ENCODE assay signal across 1 cellular context in the genomic region with DNA sequence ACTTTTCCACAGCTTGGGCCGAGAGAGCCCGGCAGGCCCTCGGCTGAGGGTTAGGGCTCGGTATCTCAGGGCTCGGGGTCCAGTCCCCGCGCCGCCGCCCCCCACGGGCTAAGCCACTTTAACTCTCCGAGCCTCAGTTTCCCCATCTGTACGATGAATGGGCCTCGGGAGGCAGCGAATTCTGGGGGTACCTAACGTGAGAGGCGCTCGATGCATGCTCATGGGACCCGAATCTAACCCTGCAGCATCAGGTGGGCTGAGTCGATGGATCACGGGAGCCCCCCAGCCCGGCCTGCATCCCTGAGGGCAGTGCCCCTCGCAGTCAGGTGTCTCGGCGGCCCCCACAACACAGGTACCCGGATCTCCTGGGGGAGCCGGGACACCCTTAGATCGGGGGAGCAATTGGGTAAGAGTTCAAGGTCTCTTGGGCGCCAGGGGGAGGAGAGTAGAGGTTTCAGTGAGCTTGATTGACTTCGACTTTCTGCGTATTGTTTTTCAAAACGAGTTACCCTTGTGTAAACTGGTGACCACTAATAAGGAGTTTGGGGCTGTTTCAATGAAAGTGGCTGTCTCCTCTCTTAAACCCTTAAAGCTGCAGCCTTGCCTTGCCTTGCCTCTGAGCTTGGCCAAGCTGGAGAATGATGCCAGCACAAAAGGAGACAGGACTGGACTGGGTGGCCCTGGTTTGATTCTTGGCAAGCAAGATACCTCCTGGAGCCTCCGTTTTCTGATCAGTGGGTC.
TF ChIP-seq lines count a peak whose summit lies in the region.

No MANE protein-coding gene starts in this region.

TF ChIP-seq in HepG2, 621 proteins besides CTCF, POLR2A, EP300 and RAD21 (continued from another document and continues in another):
- TF ChIP-seq, protein P1, sequence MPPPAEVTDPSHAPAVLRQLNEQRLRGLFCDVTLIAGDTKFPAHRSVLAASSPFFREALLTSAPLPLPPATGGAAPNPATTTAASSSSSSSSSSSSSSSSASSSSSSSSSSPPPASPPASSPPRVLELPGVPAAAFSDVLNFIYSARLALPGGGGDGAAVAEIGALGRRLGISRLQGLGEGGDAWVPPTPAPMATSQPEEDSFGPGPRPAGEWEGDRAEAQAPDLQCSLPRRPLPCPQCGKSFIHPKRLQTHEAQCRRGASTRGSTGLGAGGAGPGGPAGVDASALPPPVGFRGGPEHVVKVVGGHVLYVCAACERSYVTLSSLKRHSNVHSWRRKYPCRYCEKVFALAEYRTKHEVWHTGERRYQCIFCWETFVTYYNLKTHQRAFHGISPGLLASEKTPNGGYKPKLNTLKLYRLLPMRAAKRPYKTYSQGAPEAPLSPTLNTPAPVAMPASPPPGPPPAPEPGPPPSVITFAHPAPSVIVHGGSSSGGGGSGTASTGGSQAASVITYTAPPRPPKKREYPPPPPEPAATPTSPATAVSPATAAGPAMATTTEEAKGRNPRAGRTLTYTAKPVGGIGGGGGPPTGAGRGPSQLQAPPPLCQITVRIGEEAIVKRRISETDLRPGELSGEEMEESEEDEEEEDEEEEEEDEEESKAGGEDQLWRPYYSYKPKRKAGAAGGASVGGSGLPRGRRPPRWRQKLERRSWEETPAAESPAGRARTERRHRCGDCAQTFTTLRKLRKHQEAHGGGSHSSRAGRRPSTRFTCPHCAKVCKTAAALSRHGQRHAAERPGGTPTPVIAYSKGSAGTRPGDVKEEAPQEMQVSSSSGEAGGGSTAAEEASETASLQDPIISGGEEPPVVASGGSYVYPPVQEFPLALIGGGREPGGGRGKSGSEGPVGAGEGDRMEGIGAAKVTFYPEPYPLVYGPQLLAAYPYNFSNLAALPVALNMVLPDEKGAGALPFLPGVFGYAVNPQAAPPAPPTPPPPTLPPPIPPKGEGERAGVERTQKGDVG (CRISPR knock-in tag; IDR thresholded peaks at IDR 0.05; ENCODE audit: borderline replicate concordance): no peak
- TF ChIP-seq, protein P2, sequence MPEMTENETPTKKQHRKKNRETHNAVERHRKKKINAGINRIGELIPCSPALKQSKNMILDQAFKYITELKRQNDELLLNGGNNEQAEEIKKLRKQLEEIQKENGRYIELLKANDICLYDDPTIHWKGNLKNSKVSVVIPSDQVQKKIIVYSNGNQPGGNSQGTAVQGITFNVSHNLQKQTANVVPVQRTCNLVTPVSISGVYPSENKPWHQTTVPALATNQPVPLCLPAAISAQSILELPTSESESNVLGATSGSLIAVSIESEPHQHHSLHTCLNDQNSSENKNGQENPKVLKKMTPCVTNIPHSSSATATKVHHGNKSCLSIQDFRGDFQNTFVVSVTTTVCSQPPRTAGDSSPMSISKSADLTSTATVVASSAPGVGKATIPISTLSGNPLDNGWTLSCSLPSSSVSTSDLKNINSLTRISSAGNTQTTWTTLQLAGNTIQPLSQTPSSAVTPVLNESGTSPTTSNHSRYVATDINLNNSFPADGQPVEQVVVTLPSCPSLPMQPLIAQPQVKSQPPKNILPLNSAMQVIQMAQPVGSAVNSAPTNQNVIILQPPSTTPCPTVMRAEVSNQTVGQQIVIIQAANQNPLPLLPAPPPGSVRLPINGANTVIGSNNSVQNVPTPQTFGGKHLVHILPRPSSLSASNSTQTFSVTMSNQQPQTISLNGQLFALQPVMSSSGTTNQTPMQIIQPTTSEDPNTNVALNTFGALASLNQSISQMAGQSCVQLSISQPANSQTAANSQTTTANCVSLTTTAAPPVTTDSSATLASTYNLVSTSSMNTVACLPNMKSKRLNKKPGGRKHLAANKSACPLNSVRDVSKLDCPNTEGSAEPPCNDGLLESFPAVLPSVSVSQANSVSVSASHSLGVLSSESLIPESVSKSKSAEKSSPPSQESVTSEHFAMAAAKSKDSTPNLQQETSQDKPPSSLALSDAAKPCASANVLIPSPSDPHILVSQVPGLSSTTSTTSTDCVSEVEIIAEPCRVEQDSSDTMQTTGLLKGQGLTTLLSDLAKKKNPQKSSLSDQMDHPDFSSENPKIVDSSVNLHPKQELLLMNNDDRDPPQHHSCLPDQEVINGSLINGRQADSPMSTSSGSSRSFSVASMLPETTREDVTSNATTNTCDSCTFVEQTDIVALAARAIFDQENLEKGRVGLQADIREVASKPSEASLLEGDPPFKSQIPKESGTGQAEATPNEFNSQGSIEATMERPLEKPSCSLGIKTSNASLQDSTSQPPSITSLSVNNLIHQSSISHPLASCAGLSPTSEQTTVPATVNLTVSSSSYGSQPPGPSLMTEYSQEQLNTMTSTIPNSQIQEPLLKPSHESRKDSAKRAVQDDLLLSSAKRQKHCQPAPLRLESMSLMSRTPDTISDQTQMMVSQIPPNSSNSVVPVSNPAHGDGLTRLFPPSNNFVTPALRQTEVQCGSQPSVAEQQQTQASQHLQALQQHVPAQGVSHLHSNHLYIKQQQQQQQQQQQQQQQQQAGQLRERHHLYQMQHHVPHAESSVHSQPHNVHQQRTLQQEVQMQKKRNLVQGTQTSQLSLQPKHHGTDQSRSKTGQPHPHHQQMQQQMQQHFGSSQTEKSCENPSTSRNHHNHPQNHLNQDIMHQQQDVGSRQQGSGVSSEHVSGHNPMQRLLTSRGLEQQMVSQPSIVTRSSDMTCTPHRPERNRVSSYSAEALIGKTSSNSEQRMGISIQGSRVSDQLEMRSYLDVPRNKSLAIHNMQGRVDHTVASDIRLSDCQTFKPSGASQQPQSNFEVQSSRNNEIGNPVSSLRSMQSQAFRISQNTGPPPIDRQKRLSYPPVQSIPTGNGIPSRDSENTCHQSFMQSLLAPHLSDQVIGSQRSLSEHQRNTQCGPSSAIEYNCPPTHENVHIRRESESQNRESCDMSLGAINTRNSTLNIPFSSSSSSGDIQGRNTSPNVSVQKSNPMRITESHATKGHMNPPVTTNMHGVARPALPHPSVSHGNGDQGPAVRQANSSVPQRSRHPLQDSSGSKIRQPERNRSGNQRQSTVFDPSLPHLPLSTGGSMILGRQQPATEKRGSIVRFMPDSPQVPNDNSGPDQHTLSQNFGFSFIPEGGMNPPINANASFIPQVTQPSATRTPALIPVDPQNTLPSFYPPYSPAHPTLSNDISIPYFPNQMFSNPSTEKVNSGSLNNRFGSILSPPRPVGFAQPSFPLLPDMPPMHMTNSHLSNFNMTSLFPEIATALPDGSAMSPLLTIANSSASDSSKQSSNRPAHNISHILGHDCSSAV (CRISPR knock-in tag; IDR thresholded peaks at IDR 0.05; ENCODE audit: borderline replicate concordance): no peak
- TF ChIP-seq, protein P3, sequence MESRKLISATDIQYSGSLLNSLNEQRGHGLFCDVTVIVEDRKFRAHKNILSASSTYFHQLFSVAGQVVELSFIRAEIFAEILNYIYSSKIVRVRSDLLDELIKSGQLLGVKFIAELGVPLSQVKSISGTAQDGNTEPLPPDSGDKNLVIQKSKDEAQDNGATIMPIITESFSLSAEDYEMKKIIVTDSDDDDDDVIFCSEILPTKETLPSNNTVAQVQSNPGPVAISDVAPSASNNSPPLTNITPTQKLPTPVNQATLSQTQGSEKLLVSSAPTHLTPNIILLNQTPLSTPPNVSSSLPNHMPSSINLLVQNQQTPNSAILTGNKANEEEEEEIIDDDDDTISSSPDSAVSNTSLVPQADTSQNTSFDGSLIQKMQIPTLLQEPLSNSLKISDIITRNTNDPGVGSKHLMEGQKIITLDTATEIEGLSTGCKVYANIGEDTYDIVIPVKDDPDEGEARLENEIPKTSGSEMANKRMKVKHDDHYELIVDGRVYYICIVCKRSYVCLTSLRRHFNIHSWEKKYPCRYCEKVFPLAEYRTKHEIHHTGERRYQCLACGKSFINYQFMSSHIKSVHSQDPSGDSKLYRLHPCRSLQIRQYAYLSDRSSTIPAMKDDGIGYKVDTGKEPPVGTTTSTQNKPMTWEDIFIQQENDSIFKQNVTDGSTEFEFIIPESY (CRISPR knock-in tag; IDR thresholded peaks at IDR 0.05): no peak
- TF ChIP-seq ZNF44 (CRISPR knock-in tag; IDR thresholded peaks at IDR 0.05): no peak
- no peak for TF ChIP-seq HOXD1 (CRISPR knock-in tag; IDR thresholded peaks at IDR 0.05)
- TF ChIP-seq ZSCAN21 (CRISPR knock-in tag; IDR thresholded peaks at IDR 0.05; ENCODE audit: borderline replicate concordance): no peak
- no peak for TF ChIP-seq SKI (IDR thresholded peaks at IDR 0.05; ENCODE audit: partially characterized antibody)
- no peak for TF ChIP-seq CHD2 (IDR thresholded peaks at IDR 0.05; ENCODE audit: low read depth, low read length)
- TF ChIP-seq ZNF274 (CRISPR knock-in tag; IDR thresholded peaks at IDR 0.05): no peak
- TF ChIP-seq MAF1 (CRISPR knock-in tag; IDR thresholded peaks at IDR 0.05; ENCODE audit: borderline replicate concordance): no peak
- no peak for TF ChIP-seq SALL2 (CRISPR knock-in tag; IDR thresholded peaks at IDR 0.05)
- TF ChIP-seq RXRA (CRISPR knock-in tag; IDR thresholded peaks at IDR 0.05): peak; percentile 65; the same call in 1 of the 2 replicates
- TF ChIP-seq SOX6 (IDR thresholded peaks at IDR 0.05): no peak
- TF ChIP-seq SOX6 (CRISPR knock-in tag; IDR thresholded peaks at IDR 0.05): no peak; the same call in none of the 2 replicates
- no peak for TF ChIP-seq MIER2 (CRISPR knock-in tag; IDR thresholded peaks at IDR 0.05)
- no peak for TF ChIP-seq ZNF564 (CRISPR knock-in tag; IDR thresholded peaks at IDR 0.05)
- no peak for TF ChIP-seq ZNF337 (CRISPR knock-in tag; IDR thresholded peaks at IDR 0.05; ENCODE audit: borderline replicate concordance, low read depth)
- TF ChIP-seq, protein P4, sequence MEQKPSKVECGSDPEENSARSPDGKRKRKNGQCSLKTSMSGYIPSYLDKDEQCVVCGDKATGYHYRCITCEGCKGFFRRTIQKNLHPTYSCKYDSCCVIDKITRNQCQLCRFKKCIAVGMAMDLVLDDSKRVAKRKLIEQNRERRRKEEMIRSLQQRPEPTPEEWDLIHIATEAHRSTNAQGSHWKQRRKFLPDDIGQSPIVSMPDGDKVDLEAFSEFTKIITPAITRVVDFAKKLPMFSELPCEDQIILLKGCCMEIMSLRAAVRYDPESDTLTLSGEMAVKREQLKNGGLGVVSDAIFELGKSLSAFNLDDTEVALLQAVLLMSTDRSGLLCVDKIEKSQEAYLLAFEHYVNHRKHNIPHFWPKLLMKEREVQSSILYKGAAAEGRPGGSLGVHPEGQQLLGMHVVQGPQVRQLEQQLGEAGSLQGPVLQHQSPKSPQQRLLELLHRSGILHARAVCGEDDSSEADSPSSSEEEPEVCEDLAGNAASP (CRISPR knock-in tag; IDR thresholded peaks at IDR 0.05; ENCODE audit: borderline replicate concordance): no peak
- TF ChIP-seq, protein P5, sequence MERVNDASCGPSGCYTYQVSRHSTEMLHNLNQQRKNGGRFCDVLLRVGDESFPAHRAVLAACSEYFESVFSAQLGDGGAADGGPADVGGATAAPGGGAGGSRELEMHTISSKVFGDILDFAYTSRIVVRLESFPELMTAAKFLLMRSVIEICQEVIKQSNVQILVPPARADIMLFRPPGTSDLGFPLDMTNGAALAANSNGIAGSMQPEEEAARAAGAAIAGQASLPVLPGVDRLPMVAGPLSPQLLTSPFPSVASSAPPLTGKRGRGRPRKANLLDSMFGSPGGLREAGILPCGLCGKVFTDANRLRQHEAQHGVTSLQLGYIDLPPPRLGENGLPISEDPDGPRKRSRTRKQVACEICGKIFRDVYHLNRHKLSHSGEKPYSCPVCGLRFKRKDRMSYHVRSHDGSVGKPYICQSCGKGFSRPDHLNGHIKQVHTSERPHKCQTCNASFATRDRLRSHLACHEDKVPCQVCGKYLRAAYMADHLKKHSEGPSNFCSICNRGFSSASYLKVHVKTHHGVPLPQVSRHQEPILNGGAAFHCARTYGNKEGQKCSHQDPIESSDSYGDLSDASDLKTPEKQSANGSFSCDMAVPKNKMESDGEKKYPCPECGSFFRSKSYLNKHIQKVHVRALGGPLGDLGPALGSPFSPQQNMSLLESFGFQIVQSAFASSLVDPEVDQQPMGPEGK (CRISPR knock-in tag; IDR thresholded peaks at IDR 0.05): peak; percentile 93
- no peak for TF ChIP-seq SRSF1 (optimal IDR thresholded peaks at IDR 0.05; ENCODE audit: low read depth, low read length)
- TF ChIP-seq MTA1 (CRISPR knock-in tag; IDR thresholded peaks at IDR 0.05; ENCODE audit: borderline replicate concordance): no peak
- TF ChIP-seq JUN (CRISPR knock-in tag; IDR thresholded peaks at IDR 0.05): no peak
- TF ChIP-seq, protein P6, sequence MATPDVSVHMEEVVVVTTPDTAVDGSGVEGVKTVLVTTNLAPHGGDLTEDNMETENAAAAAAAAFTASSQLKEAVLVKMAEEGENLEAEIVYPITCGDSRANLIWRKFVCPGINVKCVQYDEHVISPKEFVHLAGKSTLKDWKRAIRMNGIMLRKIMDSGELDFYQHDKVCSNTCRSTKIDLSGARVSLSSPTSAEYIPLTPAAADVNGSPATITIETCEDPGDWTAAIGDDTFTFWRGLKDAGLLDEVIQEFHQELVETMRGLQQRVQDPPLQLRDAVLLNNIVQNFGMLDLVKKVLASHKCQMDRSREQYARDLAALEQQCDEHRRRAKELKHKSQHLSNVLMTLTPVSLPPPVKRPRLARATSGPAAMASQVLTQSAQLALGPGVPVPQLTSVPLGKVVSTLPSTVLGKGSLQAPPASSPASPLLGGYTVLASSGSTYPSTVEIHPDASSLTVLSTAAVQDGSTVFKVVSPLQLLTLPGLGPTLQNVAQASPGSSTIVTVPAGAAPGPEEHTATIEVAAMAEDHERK (CRISPR knock-in tag; IDR thresholded peaks at IDR 0.05; ENCODE audit: low read depth): no peak
- no peak for TF ChIP-seq ARHGAP35 (CRISPR knock-in tag; IDR thresholded peaks at IDR 0.05; ENCODE audit: borderline replicate concordance)
- TF ChIP-seq, protein P7, sequence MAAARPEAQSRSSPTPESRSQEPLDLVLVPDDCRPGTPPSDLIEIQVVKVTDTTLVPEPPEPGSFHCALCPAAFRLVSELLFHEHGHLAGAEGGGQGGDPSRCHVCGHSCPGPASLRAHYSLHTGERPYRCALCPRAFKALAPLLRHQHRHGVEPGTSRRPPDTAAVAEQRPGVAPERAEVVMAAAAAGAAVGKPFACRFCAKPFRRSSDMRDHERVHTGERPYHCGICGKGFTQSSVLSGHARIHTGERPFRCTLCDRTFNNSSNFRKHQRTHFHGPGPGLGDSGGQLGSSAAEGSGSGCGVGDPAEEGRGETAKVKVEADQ (CRISPR knock-in tag; IDR thresholded peaks at IDR 0.05; ENCODE audit: borderline replicate concordance): no peak
- TF ChIP-seq, protein P8, sequence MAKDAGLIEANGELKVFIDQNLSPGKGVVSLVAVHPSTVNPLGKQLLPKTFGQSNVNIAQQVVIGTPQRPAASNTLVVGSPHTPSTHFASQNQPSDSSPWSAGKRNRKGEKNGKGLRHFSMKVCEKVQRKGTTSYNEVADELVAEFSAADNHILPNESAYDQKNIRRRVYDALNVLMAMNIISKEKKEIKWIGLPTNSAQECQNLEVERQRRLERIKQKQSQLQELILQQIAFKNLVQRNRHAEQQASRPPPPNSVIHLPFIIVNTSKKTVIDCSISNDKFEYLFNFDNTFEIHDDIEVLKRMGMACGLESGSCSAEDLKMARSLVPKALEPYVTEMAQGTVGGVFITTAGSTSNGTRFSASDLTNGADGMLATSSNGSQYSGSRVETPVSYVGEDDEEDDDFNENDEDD (CRISPR knock-in tag; IDR thresholded peaks at IDR 0.05; ENCODE audit: borderline replicate concordance): no peak
- TF ChIP-seq SIX1 (CRISPR knock-in tag; IDR thresholded peaks at IDR 0.05; ENCODE audit: borderline replicate concordance): no peak
- TF ChIP-seq MLLT10 (CRISPR knock-in tag; IDR thresholded peaks at IDR 0.05): no peak
- peak; percentile 32; the same call in 1 of the 2 replicates for TF ChIP-seq SP4 (CRISPR knock-in tag; IDR thresholded peaks at IDR 0.05)
- no peak for TF ChIP-seq ZSCAN30 (CRISPR knock-in tag; IDR thresholded peaks at IDR 0.05)
- TF ChIP-seq ZNF253 (CRISPR knock-in tag; IDR thresholded peaks at IDR 0.05; ENCODE audit: borderline replicate concordance): no peak
- TF ChIP-seq RXRB (CRISPR knock-in tag; IDR thresholded peaks at IDR 0.05; ENCODE audit: borderline replicate concordance): peak; percentile 86
- TF ChIP-seq ZEB1 (IDR thresholded peaks at IDR 0.05; ENCODE audit: insufficient replicate concordance, low read depth): no peak
- peak; percentile 19 for TF ChIP-seq ASH2L (IDR thresholded peaks at IDR 0.05; ENCODE audit: insufficient read length, low read depth, low read length)
- TF ChIP-seq ZNF329 (CRISPR knock-in tag; IDR thresholded peaks at IDR 0.05; ENCODE audit: low read depth): no peak
- TF ChIP-seq NFYC (CRISPR knock-in tag; IDR thresholded peaks at IDR 0.05): no peak
- TF ChIP-seq PHF21A (CRISPR knock-in tag; IDR thresholded peaks at IDR 0.05): no peak
